20 cellular contexts compared by ENCODE assay signal in genomic region chr20:62244644-62245108, GRCh38. TPM values are rescaled to one million over a fixed set of nuclear protein-coding genes. Genes with fewer than 3 reads are reported as not detected.
DNase-seq lines count a peak whose midpoint lies in the region; ATAC-seq and TF ChIP-seq lines count a peak whose summit lies in the region.
"Had no signal": no experiment of that assay in that cellular context is flagged by ENCODE, and none has a peak within 500 bp of the region (broad histone marks: within the 10 kb centered on the region; RNA-seq: fewer than 3 reads in every experiment).

No MANE protein-coding gene starts in this region.

- H3K4me3 ChIP-seq in lung (no peak overlapping the region), upper lobe of right lung (no peak overlapping the region)
- H3K4me3 ChIP-seq: A549, adrenal gland had no signal

- H3K27me3 ChIP-seq in lung (ENCODE audit: control insufficient read depth, insufficient read depth) (no peaks in the 10 kb centered on the region), upper lobe of right lung (no peaks in the 10 kb centered on the region)
- H3K27me3 ChIP-seq: adrenal gland had no signal

- intact Hi-C loops in upper lobe of right lung (cut with DNase I), result no loop called here

- no peaks in the 10 kb centered on the region for H3K27me3 Mint-ChIP-seq in activated CD8-positive, alpha-beta T cell treated with anti-CD3 and anti-CD28 coated beads, Interleukin-2, amount 10 ng/mL, durations not matched to agents 7 days and 5 days (ENCODE audit: low read depth)
- H3K27me3 Mint-ChIP-seq: CD4-positive, alpha-beta memory T cell had no signal

- H3K4me3 Mint-ChIP-seq in activated CD8-positive, alpha-beta T cell treated with anti-CD3 and anti-CD28 coated beads, Interleukin-2, amount 10 ng/mL, durations not matched to agents 7 days and 5 days, result no peak overlapping the region
- H3K4me3 Mint-ChIP-seq: CD4-positive, alpha-beta memory T cell; mesothelial cell of epicardium had no signal

- H3K27ac ChIP-seq in lung (ENCODE audit: low read depth in 1 of 2, low read length in 1 of 2) (peak overlapping the region; percentile 27 to 34), upper lobe of right lung (no peak overlapping the region)
- H3K27ac ChIP-seq: A549, adrenal gland had no signal

- H3K27ac Mint-ChIP-seq in activated CD8-positive, alpha-beta T cell treated with anti-CD3 and anti-CD28 coated beads, Interleukin-2, amount 10 ng/mL, durations not matched to agents 7 days and 5 days, result peak overlapping the region; percentile 40
- H3K27ac Mint-ChIP-seq: mesothelial cell of epicardium had no signal

- peaks cover 8 to 15% of the 10 kb centered on the region in 2 donors for H3K4me1 ChIP-seq in lung (ENCODE audit: control insufficient read depth in 2 of 2, insufficient read depth in 2 of 2, low read length in 2 of 2)
- peaks cover 19% of the 10 kb centered on the region for H3K4me1 ChIP-seq in upper lobe of right lung

- POLR2A ChIA-PET in activated CD8-positive, alpha-beta T cell treated with anti-CD3 and anti-CD28 coated beads, Interleukin-2, amount 10 ng/mL, durations not matched to agents 7 days and 5 days (lab: Charles Lee), result no interaction called here

- ATAC-seq in activated CD8-positive, alpha-beta T cell treated with anti-CD3 and anti-CD28 coated beads, Interleukin-2, amount 10 ng/mL, durations not matched to agents 7 days and 5 days, result no peak
- ATAC-seq in lung (ENCODE audit: insufficient read depth, low FRiP score) (no peak), upper lobe of right lung (peak; percentile 36)
- ATAC-seq: A549 had no signal

- H3K4me1 Mint-ChIP-seq in activated CD8-positive, alpha-beta T cell treated with anti-CD3 and anti-CD28 coated beads, Interleukin-2, amount 10 ng/mL, durations not matched to agents 7 days and 5 days (ENCODE audit: low read depth), result peaks cover 27% of the 10 kb centered on the region

- no peaks in the 10 kb centered on the region for H3K9me3 Mint-ChIP-seq in activated CD8-positive, alpha-beta T cell treated with anti-CD3 and anti-CD28 coated beads, Interleukin-2, amount 10 ng/mL, durations not matched to agents 7 days and 5 days (ENCODE audit: insufficient read depth)
- H3K9me3 Mint-ChIP-seq: mesothelial cell of epicardium had no signal

- TF ChIP-seq CTCF in lung (IDR thresholded peaks at IDR 0.05; ENCODE audit: control extremely low read depth, extremely low read depth) (no peak), upper lobe of right lung (IDR thresholded peaks at IDR 0.05) (no peak)

- H3K36me3 ChIP-seq in lung (ENCODE audit: control insufficient read depth in 2 of 2, insufficient read depth in 2 of 2, low read length in 2 of 2) (peaks cover 0 to 11% of the 10 kb centered on the region in 2 donors), upper lobe of right lung (peaks cover 8% of the 10 kb centered on the region)

- H3K36me3 Mint-ChIP-seq in activated CD8-positive, alpha-beta T cell treated with anti-CD3 and anti-CD28 coated beads, Interleukin-2, amount 10 ng/mL, durations not matched to agents 7 days and 5 days (ENCODE audit: low read depth), result peaks cover 4% of the 10 kb centered on the region

- DNase-seq in SHP77 (lab: John Stamatoyannopoulos, UW) (peak; percentile 24 to 30), SHP77 treated with DMSO at 0.1 percent for 48 hours (lab: John Stamatoyannopoulos, UW) (no peak), lung (ENCODE audit: low spot score) (no peak), upper lobe of right lung (no peak), HUDEP-2 (lab: John Stamatoyannopoulos, UW; ENCODE audit: unreplicated experiment in 76 of 76) (no peak), SKM-1 (lab: John Stamatoyannopoulos, UW; ENCODE audit: unreplicated experiment) (no peak), NCI-H128 (lab: John Stamatoyannopoulos, UW; ENCODE audit: unreplicated experiment) (no peak)
- no peak for DNase-seq in activated CD8-positive, alpha-beta T cell treated with anti-CD3 and anti-CD28 coated beads, Interleukin-2, amount 10 ng/mL, durations not matched to agents 7 days and 5 days
- DNase-seq: activated CD4-positive, alpha-beta T cell treated with anti-CD3 and anti-CD28 coated beads for 4 hours; activated T-cell treated with anti-CD3 and anti-CD28 coated beads, Interleukin-2, amount 50 U/mL, for 1 hour; adrenal gland; CD4-positive, alpha-beta memory T cell; KG1; NCI-H1694; stimulated activated CD4-positive, alpha-beta T cell treated with anti-CD3 and anti-CD28 coated beads, Interleukin-12 subunit alpha, Interleukin-12 subunit beta, amount 100 ng/mL, for 4 hours; T-helper 2 cell had no signal

- CTCF ChIA-PET in activated CD8-positive, alpha-beta T cell treated with anti-CD3 and anti-CD28 coated beads, Interleukin-2, amount 10 ng/mL, durations not matched to agents 7 days and 5 days (lab: Charles Lee), result no interaction called here

- H3K9me3 ChIP-seq in lung (ENCODE audit: control insufficient read depth in 2 of 2, insufficient read depth in 1 of 2, low read length in 1 of 2) (no peaks in the 10 kb centered on the region), upper lobe of right lung (no peaks in the 10 kb centered on the region)
- H3K9me3 ChIP-seq: A549, adrenal gland had no signal

- 51 to 62% methylated on average over 17 of the region's 17 CpGs for WGBS in lung, 2 donors

RNA-seq across cellular contexts. Expression of gene OSBPL2, which starts 6.4 kb away (rescaled TPM):
- total RNA-seq in activated CD8-positive, alpha-beta T cell treated with anti-CD3 and anti-CD28 coated beads, Interleukin-2, amount 10 ng/mL, durations not matched to agents 7 days and 5 days, result 10 to 100 TPM; 24.1 to 26.4 TPM
- 10 to 100 TPM; 36.4 to 48.0 TPM for total RNA-seq in lung
- 10 to 100 TPM; 13.2 to 19.1 TPM for polyA plus RNA-seq in lung
- 52.3 TPM for total RNA-seq in upper lobe of right lung

RNA-seq across cellular contexts. Expression of gene HRH3, which starts 24.6 kb away (rescaled TPM):
- total RNA-seq in activated CD8-positive, alpha-beta T cell treated with anti-CD3 and anti-CD28 coated beads, Interleukin-2, amount 10 ng/mL, durations not matched to agents 7 days and 5 days, result not detected
- total RNA-seq in lung (not detected), upper lobe of right lung (not detected)
- not detected for polyA plus RNA-seq in lung
- total RNA-seq: CD4-positive, alpha-beta memory T cell; mesothelial cell of epicardium; osteoblast; RPMI7951 had no signal
- polyA plus RNA-seq: A549; CD4-positive, alpha-beta memory T cell had no signal

RNA-seq across cellular contexts. Expression of gene ADRM1, which starts 58.1 kb away (rescaled TPM):
- total RNA-seq in activated CD8-positive, alpha-beta T cell treated with anti-CD3 and anti-CD28 coated beads, Interleukin-2, amount 10 ng/mL, durations not matched to agents 7 days and 5 days, result 100 to 1,000 TPM in 1 of 2 experiments, 10 to 100 TPM in 1; 97.7 to 103 TPM
- total RNA-seq in lung (100 to 1,000 TPM in 1 of 2 donors, 10 to 100 TPM in 1; 43.1 to 104 TPM), upper lobe of right lung (73.4 TPM)
- polyA plus RNA-seq in lung, result 100 to 1,000 TPM; 108 to 140 TPM

Comparison
In these comparisons a context has a peak if more than half of its experiments do, and no peak if none do; other contexts are left out.
1. DNase-seq: peak in SHP77 (2 of 2); none in SHP77 treated with DMSO at 0.1 percent for 48 hours (single experiment), activated CD8-positive, alpha-beta T cell treated with anti-CD3 and anti-CD28 coated beads, Interleukin-2, amount 10 ng/mL, durations not matched to agents 7 days and 5 days (single experiment), lung (single experiment), upper lobe of right lung (single experiment), HUDEP-2 (0 of 76), SKM-1 (single experiment) and NCI-H128 (single experiment).